ENCODE assay signal across 19 cellular contexts in the genomic region with DNA sequence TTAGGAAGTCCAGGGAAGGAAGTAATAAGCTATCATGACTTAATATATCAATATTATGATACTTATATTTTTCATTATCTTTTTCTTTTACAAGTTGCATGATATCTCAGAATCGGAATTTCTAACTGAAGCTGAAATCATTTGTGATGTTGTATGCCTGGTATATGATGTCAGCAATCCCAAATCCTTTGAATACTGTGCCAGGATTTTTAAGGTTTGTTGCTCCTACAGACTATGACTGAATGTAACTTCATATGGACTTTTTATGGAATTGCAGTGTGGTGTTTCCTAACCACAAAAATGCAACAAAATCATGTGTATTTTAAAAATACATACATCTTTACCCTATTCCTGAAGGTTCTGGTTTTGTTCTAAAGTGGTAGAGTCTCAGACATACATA. TPM values are rescaled to one million over a fixed set of nuclear protein-coding genes. Genes with fewer than 3 reads are reported as not detected.
"Had no signal": no experiment of that assay in that cellular context is flagged by ENCODE, and none has a peak within 500 bp of the region (broad histone marks: within the 10 kb centered on the region; RNA-seq: fewer than 3 reads in every experiment).

No MANE protein-coding gene starts in this region.

- H3K4me1 ChIP-seq: transverse colon, vagina had no signal

- H3K4me3 ChIP-seq: skin epidermis, transverse colon, vagina had no signal

- H3K27ac ChIP-seq: skin epidermis, transverse colon, vagina, WERI-Rb-1 had no signal

- H3K9me3 ChIP-seq: transverse colon, vagina had no signal

- H3K27me3 ChIP-seq: transverse colon, vagina had no signal

- DNase-seq: activated CD4-positive, alpha-beta memory T cell treated with anti-CD3 and anti-CD28 coated beads for 36 hours; activated CD4-positive, alpha-beta T cell treated with anti-CD3 and anti-CD28 coated beads for 36 hours; activated CD8-positive, alpha-beta memory T cell treated with anti-CD3 and anti-CD28 coated beads, Interleukin-2, amount 10 ng/mL, durations not matched to agents 7 days and 5 days; activated naive CD4-positive, alpha-beta T cell treated with anti-CD3 and anti-CD28 coated beads, Interleukin-2, amount 50 U/mL, for 16 hours; activated T-cell treated with anti-CD3 and anti-CD28 coated beads, Interleukin-2, amount 50 U/mL, for 1 hour; amniotic stem cell; effector memory CD8-positive, alpha-beta T cell; mesendoderm; nephron progenitor cell; occipital lobe; right cardiac atrium; stimulated activated CD4-positive, alpha-beta T cell treated with anti-CD3 and anti-CD28 coated beads, Interleukin-4, amount 100 ng/mL, for 4 hours; stimulated activated CD8-positive, alpha-beta memory T cell treated with anti-CD3 and anti-CD28 coated beads, Interleukin-4, amount 100 ng/mL, for 48 hours; stimulated activated naive CD8-positive, alpha-beta T cell treated with anti-CD3 and anti-CD28 coated beads, Interleukin-15, Interleukin-2, amounts not matched to agents 100 U/mL and 50 U/mL, for 24 hours; transverse colon; WERI-Rb-1 had no signal

RNA-seq across cellular contexts. Expression of a gene that starts 58.8 kb away (rescaled TPM):
- total RNA-seq: epithelial cell of proximal tubule had no signal
